8 cellular contexts compared by ENCODE assay signal in genomic region chr4:174521800-174522182, GRCh38. TPM values are rescaled to one million over a fixed set of nuclear protein-coding genes. Genes with fewer than 3 reads are reported as not detected.
DNase-seq lines count a peak whose midpoint lies in the region; ATAC-seq and TF ChIP-seq lines count a peak whose summit lies in the region.

No MANE protein-coding gene starts in this region.

- ATAC-seq in GM21619 (IDR thresholded peaks at IDR 0.05; ENCODE audit: unreplicated experiment) = peak; percentile 23
- ATAC-seq in activated T-helper 17 cell treated with anti-CD3 and anti-CD28 coated beads, Interleukin-2, amount 50 U/mL, for 72 hours (replicated peaks) = peak; percentile 44

- H3K4me1 ChIP-seq in right atrium auricular region = peaks cover 0 to 9% of the 10 kb centered on the region in 2 donors
- H3K4me1 ChIP-seq in SJCRH30 = no peaks in the 10 kb centered on the region

- peak overlapping the region; percentile 28 for H3K27ac Mint-ChIP-seq in activated T-helper 17 cell treated with anti-CD3 and anti-CD28 coated beads, Interleukin-2, amount 50 U/mL, for 72 hours

- H3K9me3 Mint-ChIP-seq in activated T-helper 17 cell treated with anti-CD3 and anti-CD28 coated beads, Interleukin-2, amount 50 U/mL, for 72 hours = no peaks in the 10 kb centered on the region

- H3K4me3 Mint-ChIP-seq in activated T-helper 17 cell treated with anti-CD3 and anti-CD28 coated beads, Interleukin-2, amount 50 U/mL, for 72 hours = peak overlapping the region; percentile 85

- H3K27ac ChIP-seq in right atrium auricular region = no peak overlapping the region
- no peak overlapping the region for H3K27ac ChIP-seq in SJCRH30

- H3K9me3 ChIP-seq in right atrium auricular region (no peaks in the 10 kb centered on the region), SJCRH30 (replicated peaks) (no peaks in the 10 kb centered on the region)

- H3K4me3 ChIP-seq in right atrium auricular region (peak overlapping the region; percentile 47 to 58), skeletal muscle cell (ENCODE audit: low read depth, low read length) (peak overlapping the region; percentile 59), SJCRH30 (no peak overlapping the region)

- H3K4me1 Mint-ChIP-seq in activated T-helper 17 cell treated with anti-CD3 and anti-CD28 coated beads, Interleukin-2, amount 50 U/mL, for 72 hours = peaks cover 3% of the 10 kb centered on the region

- H3K27me3 ChIP-seq in right atrium auricular region (no peaks in the 10 kb centered on the region), SJCRH30 (no peaks in the 10 kb centered on the region)

- H3K36me3 Mint-ChIP-seq in activated T-helper 17 cell treated with anti-CD3 and anti-CD28 coated beads, Interleukin-2, amount 50 U/mL, for 72 hours (ENCODE audit: low read depth) = no peaks in the 10 kb centered on the region

- peaks cover 15% of the 10 kb centered on the region for H3K27me3 Mint-ChIP-seq in activated T-helper 17 cell treated with anti-CD3 and anti-CD28 coated beads, Interleukin-2, amount 50 U/mL, for 72 hours

- H3K36me3 ChIP-seq in right atrium auricular region (no peaks in the 10 kb centered on the region), SJCRH30 (no peaks in the 10 kb centered on the region)

- peak; percentile 31 for DNase-seq in GDM1 (lab: John Stamatoyannopoulos, UW)
- peak; percentile 56 for DNase-seq in HuH-7 (ENCODE audit: low spot score)
- DNase-seq in right atrium auricular region (ENCODE audit: low spot score) = no peak
- DNase-seq in skeletal muscle cell (ENCODE audit: low read depth) = no peak
- no peak for DNase-seq in SJCRH30
- no peak for DNase-seq in Ammon's horn (ENCODE audit: low spot score)

- no peak for TF ChIP-seq CTCF in right atrium auricular region (IDR thresholded peaks at IDR 0.05)

RNA-seq across cellular contexts. Expression of gene HPGD, which starts 0.5 kb away (rescaled TPM):
- total RNA-seq in activated T-helper 17 cell treated with anti-CD3 and anti-CD28 coated beads, Interleukin-2, amount 50 U/mL, for 72 hours = 10 to 100 TPM; 11.5 to 43.8 TPM
- 1 to 10 TPM; 1.4 to 3.1 TPM for total RNA-seq in right atrium auricular region
- not detected in 2 replicates for total RNA-seq in SJCRH30 (2014; rRNA removed; shearing (Covaris generic))

Comparison
In these comparisons a context has a peak if more than half of its experiments do, and no peak if none do; other contexts are left out.
1. DNase-seq: peak in GDM1 (single experiment) and HuH-7 (single experiment); none in right atrium auricular region (single experiment), skeletal muscle cell (single experiment), SJCRH30 (0 of 2) and Ammon's horn (single experiment).